ENCODE assay signal across 21 cellular contexts in the genomic region with DNA sequence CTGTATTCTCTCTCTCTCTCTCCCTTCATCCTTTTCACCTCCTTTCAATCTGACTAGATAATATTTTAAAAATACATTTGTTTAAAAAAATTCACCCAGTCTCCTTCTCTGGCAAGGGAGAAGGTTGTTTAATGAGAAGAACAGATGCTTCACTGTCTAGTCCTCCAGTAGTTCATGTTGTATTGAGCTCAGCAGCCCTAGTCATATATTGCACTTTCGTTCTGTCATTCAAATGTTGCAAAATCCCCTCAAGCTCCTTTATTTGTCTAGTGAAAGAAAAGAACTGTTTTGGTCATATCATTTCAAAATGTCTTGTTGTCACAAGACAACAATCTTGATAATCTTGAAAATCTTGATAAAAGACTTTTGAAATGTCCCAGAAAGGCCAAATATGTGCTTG.
DNase-seq lines count a peak whose midpoint lies in the region; ATAC-seq lines count a peak whose summit lies in the region.
"Had no signal": no experiment of that assay in that cellular context is flagged by ENCODE, and none has a peak within 500 bp of the region (broad histone marks: within the 10 kb centered on the region; RNA-seq: fewer than 3 reads in every experiment).

No MANE protein-coding gene starts in this region.

- ATAC-seq in GM18511 (IDR thresholded peaks at IDR 0.05; ENCODE audit: unreplicated experiment): peak; percentile 69
- ATAC-seq in GM19463 (IDR thresholded peaks at IDR 0.05; ENCODE audit: unreplicated experiment): peak; percentile 90
- peak; percentile 94 for ATAC-seq in HG02852 (IDR thresholded peaks at IDR 0.05; ENCODE audit: unreplicated experiment)
- ATAC-seq in HG03575 (IDR thresholded peaks at IDR 0.05; ENCODE audit: extremely low read depth, insufficient number of reproducible peaks, low FRiP score, unreplicated experiment): peak; percentile 79
- ATAC-seq: CD8-positive, alpha-beta T cell; K562; natural killer cell treated with Interleukin-12 subunit alpha and Interleukin-12 subunit beta and Interleukin-15 and Interleukin-18, amount 100 ng/mL, for 72 hours; Right ventricle myocardium inferior had no signal

- DNase-seq in effector CD4-positive, alpha-beta T cell: no peak
- DNase-seq in mucosa of gallbladder (ENCODE audit: low spot score) (no peak), CD1c-positive myeloid dendritic cell (ENCODE audit: extremely low spot score) (no peak), AG08395 (ENCODE audit: low spot score) (no peak)
- DNase-seq: activated naive CD8-positive, alpha-beta T cell treated with anti-CD3 and anti-CD28 coated beads for 36 hours; brain microvascular endothelial cell; CD8-positive, alpha-beta T cell; cortex of kidney; DMS79 treated with DMSO at 0.1 percent for 48 hours; mesenchymal stem cell; NCI-H2081; NCI-H524 treated with DMSO at 0.1 percent for 48 hours; stimulated activated CD4-positive, alpha-beta T cell treated with anti-CD3 and anti-CD28 coated beads, Interleukin-1b, Interleukin-23, amount 100 ng/mL, for 48 hours; WERI-Rb-1 had no signal
